ENCODE assay signal across 1 cellular context in the genomic region with DNA sequence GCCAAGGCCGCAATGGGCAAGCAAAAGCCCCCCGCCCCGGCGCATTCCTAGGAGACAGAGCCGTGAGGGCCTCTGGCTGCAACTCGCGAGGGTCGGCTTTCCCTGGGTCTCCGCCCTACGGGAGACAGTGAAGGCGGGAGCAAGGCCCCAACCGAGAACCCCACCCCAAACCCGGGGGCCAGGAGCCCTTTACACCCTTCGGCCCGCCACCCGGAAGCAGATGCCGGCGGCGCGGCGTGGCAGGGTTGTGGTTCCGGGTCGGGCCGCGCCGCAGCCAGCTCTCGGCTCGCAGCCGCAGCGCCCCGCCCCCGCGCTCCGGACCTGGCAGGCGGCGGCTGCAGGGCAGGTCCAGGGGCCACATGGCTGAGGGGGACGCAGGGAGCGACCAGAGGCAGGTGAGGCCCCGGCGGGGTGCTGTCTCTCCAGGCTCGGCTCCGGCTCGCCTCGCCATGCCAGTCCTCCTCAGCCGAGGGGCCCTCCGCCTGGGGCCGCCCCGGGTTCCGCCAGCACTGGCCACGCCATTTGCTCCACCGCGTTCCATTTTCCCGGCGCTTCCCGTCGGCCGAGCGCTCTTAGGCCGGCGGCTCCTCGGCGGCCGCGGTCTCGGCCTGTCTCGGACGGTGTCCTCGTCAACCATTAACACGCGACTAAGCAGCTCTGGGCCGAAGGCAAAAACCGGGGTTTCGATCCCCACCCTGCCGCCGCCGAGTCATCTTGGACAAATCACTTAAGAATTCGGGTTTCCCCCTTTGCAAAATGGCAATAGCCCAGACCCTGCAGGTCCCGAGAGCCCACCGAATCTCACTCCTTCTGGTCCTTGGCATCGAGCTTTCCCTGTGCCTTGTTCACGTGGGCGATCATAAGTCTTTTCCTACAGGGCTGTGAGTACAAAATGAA.
TF ChIP-seq lines count a peak whose summit lies in the region.

A gene with protein sequence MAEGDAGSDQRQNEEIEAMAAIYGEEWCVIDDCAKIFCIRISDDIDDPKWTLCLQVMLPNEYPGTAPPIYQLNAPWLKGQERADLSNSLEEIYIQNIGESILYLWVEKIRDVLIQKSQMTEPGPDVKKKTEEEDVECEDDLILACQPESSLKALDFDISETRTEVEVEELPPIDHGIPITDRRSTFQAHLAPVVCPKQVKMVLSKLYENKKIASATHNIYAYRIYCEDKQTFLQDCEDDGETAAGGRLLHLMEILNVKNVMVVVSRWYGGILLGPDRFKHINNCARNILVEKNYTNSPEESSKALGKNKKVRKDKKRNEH (plus strand): TSS at position 273 of the 897 bp plus-strand sequence. CDS start 87 bp downstream, at position 360.

TF ChIP-seq in SK-N-SH, 30 proteins besides CTCF, POLR2A, EP300 and RAD21 (continued from another document):
- TF ChIP-seq FOXM1 (IDR thresholded peaks at IDR 0.05; ENCODE audit: low read depth) = no peak
- peak; percentile 84 for TF ChIP-seq MXI1 (IDR thresholded peaks at IDR 0.05; ENCODE audit: low read depth, low read length)
- no peak for TF ChIP-seq GATA2 (CRISPR knock-in tag; IDR thresholded peaks at IDR 0.05)
- TF ChIP-seq RFX5 (IDR thresholded peaks at IDR 0.05; ENCODE audit: low read length) = no peak
- peak; percentile 66; the same call in 1 of the 2 replicates for TF ChIP-seq YY1 (IDR thresholded peaks at IDR 0.05; ENCODE audit: low read depth)
- TF ChIP-seq FOSL2 (IDR thresholded peaks at IDR 0.05; ENCODE audit: borderline replicate concordance, low read depth) = no peak
- TF ChIP-seq FOXJ3 (CRISPR knock-in tag; IDR thresholded peaks at IDR 0.05) = no peak
- TF ChIP-seq, protein P1, sequence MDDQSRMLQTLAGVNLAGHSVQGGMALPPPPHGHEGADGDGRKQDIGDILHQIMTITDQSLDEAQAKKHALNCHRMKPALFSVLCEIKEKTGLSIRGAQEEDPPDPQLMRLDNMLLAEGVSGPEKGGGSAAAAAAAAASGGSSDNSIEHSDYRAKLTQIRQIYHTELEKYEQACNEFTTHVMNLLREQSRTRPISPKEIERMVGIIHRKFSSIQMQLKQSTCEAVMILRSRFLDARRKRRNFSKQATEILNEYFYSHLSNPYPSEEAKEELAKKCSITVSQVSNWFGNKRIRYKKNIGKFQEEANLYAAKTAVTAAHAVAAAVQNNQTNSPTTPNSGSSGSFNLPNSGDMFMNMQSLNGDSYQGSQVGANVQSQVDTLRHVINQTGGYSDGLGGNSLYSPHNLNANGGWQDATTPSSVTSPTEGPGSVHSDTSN (IDR thresholded peaks at IDR 0.05) = 0 out of 2 replicates have a peak, but pooled peaks have one; percentile 2
- TF ChIP-seq, protein P2, sequence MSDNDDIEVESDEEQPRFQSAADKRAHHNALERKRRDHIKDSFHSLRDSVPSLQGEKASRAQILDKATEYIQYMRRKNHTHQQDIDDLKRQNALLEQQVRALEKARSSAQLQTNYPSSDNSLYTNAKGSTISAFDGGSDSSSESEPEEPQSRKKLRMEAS (IDR thresholded peaks at IDR 0.05; ENCODE audit: low read depth) = peak; percentile 91
- peak; percentile 94 for TF ChIP-seq GABPA (IDR thresholded peaks at IDR 0.05; ENCODE audit: low read depth)
- TF ChIP-seq NFIC (IDR thresholded peaks at IDR 0.05; ENCODE audit: borderline replicate concordance) = no peak
- no peak for TF ChIP-seq RXRA (IDR thresholded peaks at IDR 0.05; ENCODE audit: borderline replicate concordance, low read depth)
- TF ChIP-seq NRF1 (IDR thresholded peaks at IDR 0.05; ENCODE audit: low read depth, low read length) = no peak
- no peak for TF ChIP-seq JUND (IDR thresholded peaks at IDR 0.05)
- no peak for TF ChIP-seq TEAD4 (IDR thresholded peaks at IDR 0.05; ENCODE audit: borderline replicate concordance, insufficient read depth)
- no peak for TF ChIP-seq EZH2phosphoT487 (IDR thresholded peaks at IDR 0.05; ENCODE audit: borderline replicate concordance, low read depth)
- TF ChIP-seq SMC3 (IDR thresholded peaks at IDR 0.05; ENCODE audit: low read depth, low read length) = no peak
- TF ChIP-seq RCOR1 (IDR thresholded peaks at IDR 0.05; ENCODE audit: low read length) = peak; percentile 5; the same call in 1 of the 2 replicates
- TF ChIP-seq ELF1 (IDR thresholded peaks at IDR 0.05) = no peak
- TF ChIP-seq, protein P3, sequence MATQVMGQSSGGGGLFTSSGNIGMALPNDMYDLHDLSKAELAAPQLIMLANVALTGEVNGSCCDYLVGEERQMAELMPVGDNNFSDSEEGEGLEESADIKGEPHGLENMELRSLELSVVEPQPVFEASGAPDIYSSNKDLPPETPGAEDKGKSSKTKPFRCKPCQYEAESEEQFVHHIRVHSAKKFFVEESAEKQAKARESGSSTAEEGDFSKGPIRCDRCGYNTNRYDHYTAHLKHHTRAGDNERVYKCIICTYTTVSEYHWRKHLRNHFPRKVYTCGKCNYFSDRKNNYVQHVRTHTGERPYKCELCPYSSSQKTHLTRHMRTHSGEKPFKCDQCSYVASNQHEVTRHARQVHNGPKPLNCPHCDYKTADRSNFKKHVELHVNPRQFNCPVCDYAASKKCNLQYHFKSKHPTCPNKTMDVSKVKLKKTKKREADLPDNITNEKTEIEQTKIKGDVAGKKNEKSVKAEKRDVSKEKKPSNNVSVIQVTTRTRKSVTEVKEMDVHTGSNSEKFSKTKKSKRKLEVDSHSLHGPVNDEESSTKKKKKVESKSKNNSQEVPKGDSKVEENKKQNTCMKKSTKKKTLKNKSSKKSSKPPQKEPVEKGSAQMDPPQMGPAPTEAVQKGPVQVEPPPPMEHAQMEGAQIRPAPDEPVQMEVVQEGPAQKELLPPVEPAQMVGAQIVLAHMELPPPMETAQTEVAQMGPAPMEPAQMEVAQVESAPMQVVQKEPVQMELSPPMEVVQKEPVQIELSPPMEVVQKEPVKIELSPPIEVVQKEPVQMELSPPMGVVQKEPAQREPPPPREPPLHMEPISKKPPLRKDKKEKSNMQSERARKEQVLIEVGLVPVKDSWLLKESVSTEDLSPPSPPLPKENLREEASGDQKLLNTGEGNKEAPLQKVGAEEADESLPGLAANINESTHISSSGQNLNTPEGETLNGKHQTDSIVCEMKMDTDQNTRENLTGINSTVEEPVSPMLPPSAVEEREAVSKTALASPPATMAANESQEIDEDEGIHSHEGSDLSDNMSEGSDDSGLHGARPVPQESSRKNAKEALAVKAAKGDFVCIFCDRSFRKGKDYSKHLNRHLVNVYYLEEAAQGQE (IDR thresholded peaks at IDR 0.05; ENCODE audit: low read depth, low read length) = no peak
- TF ChIP-seq POLR2AphosphoS5 (IDR thresholded peaks at IDR 0.05; ENCODE audit: low read depth, low read length) = peak; percentile 72
- TF ChIP-seq, protein P4, sequence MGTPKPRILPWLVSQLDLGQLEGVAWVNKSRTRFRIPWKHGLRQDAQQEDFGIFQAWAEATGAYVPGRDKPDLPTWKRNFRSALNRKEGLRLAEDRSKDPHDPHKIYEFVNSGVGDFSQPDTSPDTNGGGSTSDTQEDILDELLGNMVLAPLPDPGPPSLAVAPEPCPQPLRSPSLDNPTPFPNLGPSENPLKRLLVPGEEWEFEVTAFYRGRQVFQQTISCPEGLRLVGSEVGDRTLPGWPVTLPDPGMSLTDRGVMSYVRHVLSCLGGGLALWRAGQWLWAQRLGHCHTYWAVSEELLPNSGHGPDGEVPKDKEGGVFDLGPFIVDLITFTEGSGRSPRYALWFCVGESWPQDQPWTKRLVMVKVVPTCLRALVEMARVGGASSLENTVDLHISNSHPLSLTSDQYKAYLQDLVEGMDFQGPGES (IDR thresholded peaks at IDR 0.05; ENCODE audit: low read depth, low read length) = no peak
